Comparison of ENCODE assay signal across 2 cellular contexts in genomic region chr16:2771496-2772402, GRCh38.
TF ChIP-seq lines count a peak whose summit lies in the region.

No MANE protein-coding gene starts in this region.

TF ChIP-seq in GM23338, 12 proteins besides CTCF, POLR2A, EP300 and RAD21:
- no peak for TF ChIP-seq NANOG (IDR thresholded peaks at IDR 0.05; ENCODE audit: borderline replicate concordance)
- peak; percentile 31; the same call in 1 of the 2 replicates for TF ChIP-seq POLR2AphosphoS5 (IDR thresholded peaks at IDR 0.05; ENCODE audit: low read depth)

TF ChIP-seq in K562, 482 proteins besides CTCF, POLR2A, EP300 and RAD21:
- peak; percentile 57 for TF ChIP-seq SUPT5H (IDR thresholded peaks at IDR 0.05)
- peak; percentile 80 for TF ChIP-seq POLR2G (IDR thresholded peaks at IDR 0.05; ENCODE audit: low read depth, low read length)
- TF ChIP-seq POLR2B (IDR thresholded peaks at IDR 0.05; ENCODE audit: low read depth, partially characterized antibody): peak; percentile 35
- TF ChIP-seq POLR2AphosphoS2 (IDR thresholded peaks at IDR 0.05; ENCODE audit: low read length): 0 out of 2 replicates have a peak, but pooled peaks have one; percentile 25
- peak; percentile 63 for TF ChIP-seq RBFOX2 (IDR thresholded peaks at IDR 0.05; ENCODE audit: low read depth, low read length)
- no peak for TF ChIP-seq SAP30 (IDR thresholded peaks at IDR 0.05; ENCODE audit: borderline replicate concordance, insufficient read depth, low read depth, low read length, poor library complexity, severe bottlenecking)
- TF ChIP-seq SP1 (CRISPR knock-in tag; IDR thresholded peaks at IDR 0.05): no peak
- peak; percentile 40 for TF ChIP-seq FIP1L1 (IDR thresholded peaks at IDR 0.05; ENCODE audit: low read depth, low read length, poor library complexity, severe bottlenecking)
- no peak for TF ChIP-seq ASH1L (IDR thresholded peaks at IDR 0.05; ENCODE audit: borderline replicate concordance, low read depth, partially characterized antibody)
- peak; percentile 57; the same call in 1 of the 2 replicates for TF ChIP-seq POLR2AphosphoS5 (IDR thresholded peaks at IDR 0.05; ENCODE audit: control insufficient read depth, insufficient read depth, low read depth, low read length)
TF ChIP-seq in K562: peak in this region for 7.
